17 cellular contexts compared by ENCODE assay signal in the genomic region with DNA sequence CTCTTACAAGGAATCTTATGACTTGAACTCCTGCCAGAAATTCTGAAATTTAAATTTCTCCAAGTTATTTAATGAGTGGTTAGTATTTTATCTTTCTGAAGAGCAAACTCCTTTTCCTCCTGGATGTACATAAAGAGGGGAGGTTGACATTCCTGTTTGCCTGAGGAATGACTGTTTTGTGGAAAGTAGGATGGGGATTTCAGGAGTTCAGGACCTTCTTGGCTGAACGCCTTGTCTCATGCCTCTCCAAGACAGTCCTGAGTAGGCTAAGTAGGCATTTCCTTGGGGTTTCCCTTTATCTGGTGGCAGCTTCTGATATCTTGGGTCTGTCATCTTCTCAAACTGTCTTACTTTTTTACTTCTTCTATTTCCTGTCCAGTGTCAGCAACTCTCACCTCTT.
"Had no signal": no experiment of that assay in that cellular context is flagged by ENCODE, and none has a peak within 500 bp of the region (broad histone marks: within the 10 kb centered on the region; RNA-seq: fewer than 3 reads in every experiment).

No MANE protein-coding gene starts in this region.

- H3K27ac ChIP-seq: SJSA1 had no signal

- DNase-seq: KBM-7, MV-4-11, NCI-H1048, NCI-H1105, NCI-H1417, NCI-H1436 treated with DMSO at 0.1 percent for 48 hours, NCI-H1694, NCI-H187 treated with DMSO at 0.1 percent for 48 hours, NCI-H2029 treated with DMSO at 0.1 percent for 48 hours, NCI-H2171 treated with DMSO at 0.1 percent for 48 hours, NCI-H524, NCI-H69, NCI-H774, Right ventricle myocardium superior, RPMI8226, SIG-M5 had no signal
